29 cellular contexts compared by ENCODE assay signal in genomic region chr3:114587973-114588372, GRCh38.
"Had no signal": no experiment of that assay in that cellular context is flagged by ENCODE, and none has a peak within 500 bp of the region (broad histone marks: within the 10 kb centered on the region; RNA-seq: fewer than 3 reads in every experiment).

No MANE protein-coding gene starts in this region.

- H3K27me3 ChIP-seq: heart left ventricle, left lung, right atrium auricular region, right lobe of liver, stomach, testis, thyroid gland, upper lobe of right lung, uterus had no signal

- H3K36me3 ChIP-seq: heart left ventricle, left lung, lower lobe of right lung, right atrium auricular region, right lobe of liver, thyroid gland, upper lobe of right lung, uterus had no signal

- DNase-seq: heart left ventricle; hypothalamus; immature natural killer cell; kidney; left colon; left lung; lower lobe of right lung; mammary epithelial cell; mesendoderm; naive B cell; natural killer cell; nephron progenitor cell; nucleus accumbens; right lobe of liver; stimulated activated CD4-positive, alpha-beta T cell treated with anti-CD3 and anti-CD28 coated beads, Interleukin-1b, Interleukin-23, amount 100 ng/mL, for 48 hours; stimulated activated CD4-positive, alpha-beta T cell treated with anti-CD3 and anti-CD28 coated beads, Interleukin-2, amount 100 ng/mL, for 48 hours; stimulated activated CD4-positive, alpha-beta T cell treated with anti-CD3 and anti-CD28 coated beads, Interleukin-4, amount 100 ng/mL, for 4 hours; stimulated activated CD8-positive, alpha-beta memory T cell treated with anti-CD3 and anti-CD28 coated beads, Interleukin-4, amount 100 ng/mL, for 48 hours; stimulated activated naive CD8-positive, alpha-beta T cell treated with anti-CD3 and anti-CD28 coated beads, Interleukin-15, Interleukin-2, amounts not matched to agents 100 U/mL and 50 U/mL, for 24 hours; stomach; testis; thyroid gland; trophoblast cell; upper lobe of right lung; uterus had no signal

- H3K4me2 ChIP-seq: smooth muscle cell had no signal

- H2AFZ ChIP-seq: parathyroid adenoma had no signal

- H3K4me3 ChIP-seq: heart left ventricle, left lung, lower lobe of right lung, right atrium auricular region, right lobe of liver, smooth muscle cell, stomach, testis, thyroid gland, upper lobe of right lung, uterus had no signal

- ATAC-seq: heart left ventricle; left colon; left lung; lower lobe of right lung; natural killer cell; right lobe of liver; stimulated activated memory B cell treated with anti-CD40 and anti-IgM and Interleukin-4, amounts not matched to agents 10 μg/mL and 1 μg/mL and 100 μg/mL, for 72 hours; stimulated activated naive CD8-positive, alpha-beta T cell treated with anti-CD3 and anti-CD28 coated beads, Interleukin-15, Interleukin-2, amounts not matched to agents 100 U/mL and 50 U/mL, for 24 hours; upper lobe of right lung had no signal

- H3K79me2 ChIP-seq: parathyroid adenoma had no signal

- H3K9me3 ChIP-seq: heart left ventricle, left lung, lower lobe of right lung, right atrium auricular region, right lobe of liver, stomach, testis, thyroid gland, upper lobe of right lung, uterus had no signal

- H3K9ac ChIP-seq: parathyroid adenoma had no signal

- H3K4me1 ChIP-seq: left lung, lower lobe of right lung, parathyroid adenoma, testis, thyroid gland, uterus had no signal

- H3K27ac ChIP-seq: heart left ventricle, left lung, lower lobe of right lung, parathyroid adenoma, right atrium auricular region, right lobe of liver, stomach, testis, thyroid gland, upper lobe of right lung, uterus had no signal
